Comparison of ENCODE assay signal across 23 cellular contexts in genomic region chr4:10212400-10212799, GRCh38.
"Had no signal": no experiment of that assay in that cellular context is flagged by ENCODE, and none has a peak within 500 bp of the region (broad histone marks: within the 10 kb centered on the region; RNA-seq: fewer than 3 reads in every experiment).

No MANE protein-coding gene starts in this region.

- H3K27me3 ChIP-seq: adrenal gland, ascending aorta, brain microvascular endothelial cell, right lobe of liver, tibial artery had no signal

- FAIRE-seq: urothelium cell line had no signal

- H3K27ac ChIP-seq: adrenal gland, ascending aorta, brain microvascular endothelial cell, lower lobe of right lung, right lobe of liver, skin epidermis, tibial artery had no signal

- H3K27ac Mint-ChIP-seq: activated CD8-positive, alpha-beta T cell treated with anti-CD3 and anti-CD28 coated beads, Interleukin-2, amount 10 ng/mL, durations not matched to agents 7 days and 5 days; activated naive CD8-positive, alpha-beta T cell; activated T-helper 1 cell treated with anti-CD3 and anti-CD28 coated beads, Interleukin-12 subunit alpha, Interleukin-12 subunit beta, Interleukin-2, Interleukin-4 antibody, amounts not matched to agents 30 ng/mL and 10 ng/mL and 1 ng/mL, durations not matched to agents 14 hours and 24 hours and 36 hours; stimulated activated naive CD8-positive, alpha-beta T cell treated with anti-CD3 and anti-CD28 coated beads, Interleukin-15, Interleukin-2, amounts not matched to agents 100 ng/mL and 50 ng/mL, for 24 hours had no signal

- H3K4me1 ChIP-seq: adrenal gland, ascending aorta, lower lobe of right lung, right lobe of liver, tibial artery had no signal

- H3K36me3 ChIP-seq: adrenal gland, ascending aorta, brain microvascular endothelial cell, lower lobe of right lung, right lobe of liver, tibial artery had no signal

- H3K4me3 Mint-ChIP-seq: activated CD8-positive, alpha-beta T cell treated with anti-CD3 and anti-CD28 coated beads, Interleukin-2, amount 10 ng/mL, durations not matched to agents 7 days and 5 days; activated naive CD8-positive, alpha-beta T cell; activated T-helper 1 cell treated with anti-CD3 and anti-CD28 coated beads, Interleukin-12 subunit alpha, Interleukin-12 subunit beta, Interleukin-2, Interleukin-4 antibody, amounts not matched to agents 30 ng/mL and 10 ng/mL and 1 ng/mL, durations not matched to agents 14 hours and 24 hours and 36 hours; naive B cell; neural crest cell; stimulated activated naive CD8-positive, alpha-beta T cell treated with anti-CD3 and anti-CD28 coated beads, Interleukin-15, Interleukin-2, amounts not matched to agents 100 ng/mL and 50 ng/mL, for 24 hours had no signal

- DNase-seq: activated CD4-positive, alpha-beta T cell treated with anti-CD3 and anti-CD28 coated beads for 1 hour; activated CD4-positive, alpha-beta T cell treated with anti-CD3 and anti-CD28 coated beads, Interleukin-2, amount 50 U/mL, for 1 hour; activated CD8-positive, alpha-beta T cell treated with anti-CD3 and anti-CD28 coated beads, Interleukin-2, amount 10 ng/mL, durations not matched to agents 7 days and 5 days; adrenal gland; brain microvascular endothelial cell; central memory CD4-positive, alpha-beta T cell; effector memory CD4-positive, alpha-beta T cell; foreskin fibroblast; lower lobe of right lung; naive B cell; posterior cingulate gyrus; right lobe of liver; stimulated activated CD4-positive, alpha-beta T cell treated with anti-CD3 and anti-CD28 coated beads, Interleukin-1b, Interleukin-23, amount 100 ng/mL, for 48 hours; T-helper 9 cell; tibial artery had no signal

- H3K4me1 Mint-ChIP-seq: naive B cell, neural crest cell had no signal

- H3K4me3 ChIP-seq: adrenal gland, ascending aorta, lower lobe of right lung, right lobe of liver, skin epidermis, tibial artery had no signal

- H3K36me3 Mint-ChIP-seq: activated naive CD8-positive, alpha-beta T cell; naive B cell had no signal

- ATAC-seq: activated CD8-positive, alpha-beta T cell treated with anti-CD3 and anti-CD28 coated beads, Interleukin-2, amount 10 ng/mL, durations not matched to agents 7 days and 5 days; left lobe of liver; lower lobe of right lung; right lobe of liver had no signal

- H3K9me3 ChIP-seq: adrenal gland, ascending aorta, lower lobe of right lung, right lobe of liver, tibial artery had no signal

- H3K9me3 Mint-ChIP-seq: activated T-helper 1 cell treated with anti-CD3 and anti-CD28 coated beads, Interleukin-12 subunit alpha, Interleukin-12 subunit beta, Interleukin-2, Interleukin-4 antibody, amounts not matched to agents 30 ng/mL and 10 ng/mL and 1 ng/mL, durations not matched to agents 14 hours and 24 hours and 36 hours; neural crest cell; stimulated activated naive CD8-positive, alpha-beta T cell treated with anti-CD3 and anti-CD28 coated beads, Interleukin-15, Interleukin-2, amounts not matched to agents 100 ng/mL and 50 ng/mL, for 24 hours had no signal
